8 cellular contexts compared by ENCODE assay signal in genomic region chr2:53969285-53970094, GRCh38. TPM values are rescaled to one million over a fixed set of nuclear protein-coding genes. Genes with fewer than 3 reads are reported as not detected.
DNase-seq lines count a peak whose midpoint lies in the region; ATAC-seq and TF ChIP-seq lines count a peak whose summit lies in the region.

No MANE protein-coding gene starts in this region.

- no peaks in the 10 kb centered on the region for H3K27me3 Mint-ChIP-seq in activated B cell treated with CpG ODN at 0.5 μM for 24 hours

- H3K4me1 ChIP-seq in osteoblast (ENCODE audit: insufficient read depth, low read length): peaks cover 16% of the 10 kb centered on the region

- TF ChIP-seq CTCF in activated B cell treated with CpG ODN at 0.5 μM for 24 hours (IDR thresholded peaks at IDR 0.05): no peak
- no peak for TF ChIP-seq CTCF in fibroblast of villous mesenchyme (IDR thresholded peaks at IDR 0.05; ENCODE audit: insufficient read depth, low read depth, low read length)
- no peak for TF ChIP-seq CTCF in osteoblast (IDR thresholded peaks at IDR 0.05; ENCODE audit: extremely low read depth, low read depth, low read length)

- peak overlapping the region; percentile 94 for H3K4me3 Mint-ChIP-seq in activated B cell treated with CpG ODN at 0.5 μM for 24 hours

- peaks cover 4% of the 10 kb centered on the region for H3K36me3 ChIP-seq in osteoblast (ENCODE audit: insufficient read depth, low read length)

- H3K4me2 ChIP-seq in osteoblast (ENCODE audit: insufficient read depth, low read length): peak overlapping the region; percentile 80

- no peaks in the 10 kb centered on the region for H3K9me3 Mint-ChIP-seq in activated B cell treated with CpG ODN at 0.5 μM for 24 hours

- ATAC-seq in GM21619 (IDR thresholded peaks at IDR 0.05; ENCODE audit: unreplicated experiment) (peak; percentile 21), activated B cell treated with CpG ODN at 0.5 μM for 24 hours (ENCODE audit: low read depth) (peak; percentile 21), GM18505 (IDR thresholded peaks at IDR 0.05; ENCODE audit: unreplicated experiment) (no peak)

- H3K27ac ChIP-seq in osteoblast (ENCODE audit: low read depth, low read length): peak overlapping the region; percentile 97

- H3K79me2 ChIP-seq in osteoblast (ENCODE audit: insufficient read depth, low read length): peaks cover 66% of the 10 kb centered on the region

- DNase-seq in COR-L47 (lab: John Stamatoyannopoulos, UW) (peak; percentile 8), NCI-H1417 treated with DMSO at 0.1 percent for 48 hours (lab: John Stamatoyannopoulos, UW) (peak; percentile 18), activated B cell treated with CpG ODN at 0.5 μM for 24 hours (no peak), fibroblast of villous mesenchyme (ENCODE audit: low read depth) (peak; percentile 62), osteoblast (ENCODE audit: insufficient read length, low spot score, missing footprints) (peak; percentile 63)
- DNase-seq in stimulated activated CD4-positive, alpha-beta T cell treated with anti-CD3 and anti-CD28 coated beads, Interleukin-2, amount 100 ng/mL, for 48 hours: no peak

- H3K27me3 ChIP-seq in osteoblast (ENCODE audit: insufficient read depth, low read length): no peaks in the 10 kb centered on the region

- H3K4me3 ChIP-seq in fibroblast of villous mesenchyme (ENCODE audit: low read depth, low read length) (peak overlapping the region; percentile 97), osteoblast (ENCODE audit: insufficient read depth, low read length) (peak overlapping the region; percentile 95)

- intact Hi-C loops in activated B cell treated with CpG ODN at 0.5 μM for 24 hours (cut with micrococcal nuclease): loop anchor here (1.0 to 5.0 kb wide), 8 partner anchors 9 to 1648 kb away; partner anchors contain the start of genes ACYP2, EML6 and PPP4R3B

- H4K20me1 ChIP-seq in osteoblast (ENCODE audit: insufficient read depth, low read length): peaks cover 41% of the 10 kb centered on the region

- TF ChIP-seq POLR2A in GM18505 (IDR thresholded peaks at IDR 0.05; ENCODE audit: borderline replicate concordance, extremely low read depth, insufficient read depth, insufficient read length): no peak

- H3K9me3 ChIP-seq in osteoblast (ENCODE audit: low read depth, low read length): no peaks in the 10 kb centered on the region

- POLR2A ChIA-PET in activated B cell treated with CpG ODN at 0.5 μM for 24 hours (lab: Charles Lee): interaction anchor here (0.6 to 3.4 kb wide), 12 partner anchors 10 to 1263 kb away, joined by 3 to 37 read pairs (median 6); partner anchors contain the start of genes ACYP2, CLHC1 and RPS27A

- H3K4me1 Mint-ChIP-seq in activated B cell treated with CpG ODN at 0.5 μM for 24 hours: peaks cover 59% of the 10 kb centered on the region

- H3K27ac Mint-ChIP-seq in activated B cell treated with CpG ODN at 0.5 μM for 24 hours: peak overlapping the region; percentile 90

- no peak overlapping the region for H2AFZ ChIP-seq in osteoblast (ENCODE audit: low read length)

- peaks cover 21% of the 10 kb centered on the region for H3K36me3 Mint-ChIP-seq in activated B cell treated with CpG ODN at 0.5 μM for 24 hours (ENCODE audit: low read depth)

- CTCF ChIA-PET in activated B cell treated with CpG ODN at 0.5 μM for 24 hours (lab: Charles Lee): interaction anchor here (2.0 kb wide), 1 partner anchor 138 kb away, joined by 5 read pairs; no protein-coding TSS in a partner anchor

RNA-seq across cellular contexts. Expression of gene PSME4, which starts 1.3 kb away (rescaled TPM):
- total RNA-seq in activated B cell treated with CpG ODN at 0.5 μM for 24 hours (73.2 and 74.3 TPM in 2 replicates), fibroblast of villous mesenchyme (79.6 and 81.6 TPM in 2 replicates), osteoblast (58.0 and 61.9 TPM in 2 replicates)

Comparison
In these comparisons a context has a peak if more than half of its experiments do, and no peak if none do; other contexts are left out.
1. DNase-seq: peak in COR-L47 (single experiment), NCI-H1417 treated with DMSO at 0.1 percent for 48 hours (single experiment), fibroblast of villous mesenchyme (single experiment) and osteoblast (single experiment); none in activated B cell treated with CpG ODN at 0.5 μM for 24 hours (single experiment) and stimulated activated CD4-positive, alpha-beta T cell treated with anti-CD3 and anti-CD28 coated beads, Interleukin-2, amount 100 ng/mL, for 48 hours (0 of 2).